In genomic region chr9:93134018-93134739, GRCh38 we compare ENCODE assay signal across 8 cellular contexts. TPM values are rescaled to one million over a fixed set of nuclear protein-coding genes. Genes with fewer than 3 reads are reported as not detected.
A peak's percentile ranks its signal among the peaks of the same experiment; 100 is the strongest.
DNase-seq lines count a peak whose midpoint lies in the region; ATAC-seq and TF ChIP-seq lines count a peak whose summit lies in the region.

NINJ1 (minus strand) TSS chr9:93134251; CDS start chr9:93134217, 34 bp downstream.

- intact Hi-C loops in activated naive CD4-positive, alpha-beta T cell treated with anti-CD3 and anti-CD28 coated beads for 36 hours (cut with micrococcal nuclease), result loop anchor here (1.0 to 5.0 kb wide), 5 partner anchors 12 to 1033 kb away; no protein-coding TSS in a partner anchor
- intact Hi-C loops in ovary (cut with DNase I), result loop anchor here in 2 of 4 donors (5.0 to 10.0 kb wide), 2 partner anchors 37 to 321 kb away; partner anchors contain the start of genes CARD19 (in 1 of the 2), FAM120A (in 1 of the 2) and FAM120AOS (in 1 of the 2)
- intact Hi-C loops in thyroid gland (cut with DNase I), result loop anchor here (10.0 kb wide), 1 partner anchor 321 kb away; the partner anchor contains the start of genes FAM120A and FAM120AOS

- H3K27ac Mint-ChIP-seq in CD8-positive, alpha-beta memory T cell, result peak within 1 kb of the TSS; percentile 94 to 99 (median 98)
- peak within 1 kb of the TSS; percentile 91 for H3K27ac Mint-ChIP-seq in activated naive CD4-positive, alpha-beta T cell treated with anti-CD3 and anti-CD28 coated beads for 36 hours

- H3K4me3 Mint-ChIP-seq in CD8-positive, alpha-beta memory T cell, result peak within 1 kb of the TSS; percentile 88 to 97 (median 90)
- H3K4me3 Mint-ChIP-seq in activated naive CD4-positive, alpha-beta T cell treated with anti-CD3 and anti-CD28 coated beads for 36 hours, result peak within 1 kb of the TSS; percentile 94

- peak within 1 kb of the TSS; percentile 80 for H3K4me3 ChIP-seq in CD8-positive, alpha-beta memory T cell (ENCODE audit: low read length)
- H3K4me3 ChIP-seq in RWPE2 (ENCODE audit: severe bottlenecking) (peak within 1 kb of the TSS; percentile 59), ovary (peak within 1 kb of the TSS; percentile 76), thyroid gland (replicated peaks in 1 of 3) (peak within 1 kb of the TSS; percentile 50 to 97 (median 88))

- H3K36me3 Mint-ChIP-seq in CD8-positive, alpha-beta memory T cell, result peaks cover 0 to 12% (median 0%) of the 10 kb centered on the region in 3 donors
- peaks cover 18% of the 10 kb centered on the region for H3K36me3 Mint-ChIP-seq in activated naive CD4-positive, alpha-beta T cell treated with anti-CD3 and anti-CD28 coated beads for 36 hours (ENCODE audit: low read depth)

- H3K27ac ChIP-seq in CD8-positive, alpha-beta memory T cell (ENCODE audit: low read depth, low read length), result peak within 1 kb of the TSS; percentile 88
- H3K27ac ChIP-seq in RWPE2 (ENCODE audit: poor library complexity, severe bottlenecking) (peak within 1 kb of the TSS; percentile 32), ovary (peak within 1 kb of the TSS; percentile 70 to 96), thyroid gland (peak within 1 kb of the TSS; percentile 93 to 98 (median 96))

- H3K36me3 ChIP-seq in CD8-positive, alpha-beta memory T cell (ENCODE audit: insufficient read depth, low read length), result no peaks in the 10 kb centered on the region
- H3K36me3 ChIP-seq in RWPE2 (ENCODE audit: low read depth) (no peaks in the 10 kb centered on the region), ovary (no peaks in the 10 kb centered on the region), thyroid gland (no peaks in the 10 kb centered on the region)

- H3K27me3 Mint-ChIP-seq in CD8-positive, alpha-beta memory T cell, result peaks cover 0 to 3% of the 10 kb centered on the region in 2 donors
- no peaks in the 10 kb centered on the region for H3K27me3 Mint-ChIP-seq in activated naive CD4-positive, alpha-beta T cell treated with anti-CD3 and anti-CD28 coated beads for 36 hours (ENCODE audit: low read depth)

- no peaks in the 10 kb centered on the region for H3K9me3 ChIP-seq in CD8-positive, alpha-beta memory T cell (ENCODE audit: low read length)
- H3K9me3 ChIP-seq in RWPE2 (ENCODE audit: severe bottlenecking) (no peaks in the 10 kb centered on the region), ovary (no peaks in the 10 kb centered on the region), thyroid gland (no peaks in the 10 kb centered on the region)

- POLR2A ChIA-PET in CD8-positive, alpha-beta memory T cell (lab: Charles Lee), result interaction anchor here (0.6 to 1.6 kb wide), 11 partner anchors 8 to 432 kb away, joined by 3 to 9 read pairs (median 5); partner anchors contain the start of gene CARD19

- TF ChIP-seq EP300 in ovary (IDR thresholded peaks at IDR 0.05), result no peak

- 0 to 1% (median 0%) methylated on average over 18 to 78 of the region's 78 CpGs for whole genome bisulfite sequencing in ovary, 3 donors
- WGBS in thyroid gland, 2 donors, result 1% methylated on average over 20 of the region's 78 CpGs; no CpG with 5 or more reads in 1 of the 2 donors

- TF ChIP-seq CTCF in RWPE2 (IDR thresholded peaks at IDR 0.05; ENCODE audit: poor library complexity, severe bottlenecking) (no peak), ovary (IDR thresholded peaks at IDR 0.05) (peak in 1 of 3 donors; percentile 4), thyroid gland (IDR thresholded peaks at IDR 0.05) (peak in 1 of 6 experiments; percentile 28)

- peaks cover 29 to 55% (median 36%) of the 10 kb centered on the region in 3 donors for H3K4me1 Mint-ChIP-seq in CD8-positive, alpha-beta memory T cell
- H3K4me1 Mint-ChIP-seq in activated naive CD4-positive, alpha-beta T cell treated with anti-CD3 and anti-CD28 coated beads for 36 hours (ENCODE audit: low read depth), result peaks cover 67% of the 10 kb centered on the region

- peak; percentile 69 for ATAC-seq in HG03439 (IDR thresholded peaks at IDR 0.05; ENCODE audit: unreplicated experiment)
- peak; percentile 81 for ATAC-seq in RWPE2 (ENCODE audit: low read depth)

- peak; percentile 81 to 89 (median 87) for DNase-seq in CD8-positive, alpha-beta memory T cell
- DNase-seq in GM19238 (ENCODE audit: insufficient read length, low spot score), result peak; percentile 81
- DNase-seq in RWPE2 (ENCODE audit: low spot score), result peak; percentile 69
- DNase-seq in activated naive CD4-positive, alpha-beta T cell treated with anti-CD3 and anti-CD28 coated beads for 36 hours, result peak; percentile 96
- DNase-seq in glomerular visceral epithelial cell (ENCODE audit: extremely low spot score), result peak; percentile 81
- peak; percentile 73 to 87 (median 82) for DNase-seq in ovary
- DNase-seq in thyroid gland, result peak; percentile 73 to 76

- H3K4me1 ChIP-seq in CD8-positive, alpha-beta memory T cell (ENCODE audit: insufficient read depth, low read length), result peaks cover 52% of the 10 kb centered on the region
- peaks cover 11% of the 10 kb centered on the region for H3K4me1 ChIP-seq in RWPE2 (ENCODE audit: insufficient read depth, poor library complexity, severe bottlenecking)
- peaks cover 31% of the 10 kb centered on the region for H3K4me1 ChIP-seq in ovary (ENCODE audit: insufficient read depth)
- peaks cover 57 to 62% of the 10 kb centered on the region in 2 donors for H3K4me1 ChIP-seq in thyroid gland

- TF ChIP-seq POLR2A in ovary (IDR thresholded peaks at IDR 0.05), result peak; percentile 78
- peak; percentile 85 to 97 for TF ChIP-seq POLR2A in thyroid gland (IDR thresholded peaks at IDR 0.05)

- H3K9me3 Mint-ChIP-seq in CD8-positive, alpha-beta memory T cell, result no peaks in the 10 kb centered on the region
- H3K9me3 Mint-ChIP-seq in activated naive CD4-positive, alpha-beta T cell treated with anti-CD3 and anti-CD28 coated beads for 36 hours, result no peaks in the 10 kb centered on the region

- H3K27me3 ChIP-seq in CD8-positive, alpha-beta memory T cell (ENCODE audit: insufficient read depth, low read length, poor library complexity, severe bottlenecking), result no peaks in the 10 kb centered on the region
- H3K27me3 ChIP-seq in RWPE2 (ENCODE audit: insufficient read depth, poor library complexity, severe bottlenecking) (no peaks in the 10 kb centered on the region), ovary (no peaks in the 10 kb centered on the region), thyroid gland (no peaks in the 10 kb centered on the region)

- CTCF ChIA-PET in CD8-positive, alpha-beta memory T cell (lab: Charles Lee), result interaction anchor here (1.0 to 2.2 kb wide), 8 partner anchors 9 to 433 kb away, joined by 3 to 13 read pairs (median 4); no protein-coding TSS in a partner anchor
- CTCF ChIA-PET in activated naive CD4-positive, alpha-beta T cell treated with anti-CD3 and anti-CD28 coated beads for 36 hours (lab: Charles Lee), result interaction anchor here (0.6 to 2.3 kb wide), 6 partner anchors 11 to 131 kb away, joined by 3 to 7 read pairs (median 3); no protein-coding TSS in a partner anchor

RNA-seq across cellular contexts. Expression of gene NINJ1, which starts in this region (rescaled TPM):
- total RNA-seq in CD8-positive, alpha-beta memory T cell, result 10 to 100 TPM; 59.9 to 62.9 TPM
- polyA plus RNA-seq in CD8-positive, alpha-beta memory T cell, result 103 TPM
- total RNA-seq in activated naive CD4-positive, alpha-beta T cell treated with anti-CD3 and anti-CD28 coated beads for 36 hours, result 10 to 100 TPM; 93.9 to 96.9 TPM
- 10 to 100 TPM; 35.2 to 75.2 (median 40.6) TPM for total RNA-seq in ovary
- polyA plus RNA-seq in ovary, result 10 to 100 TPM in 1 of 2 donors, 1 to 10 TPM in 1; 7.5 to 46.1 TPM
- 100 to 1,000 TPM in 2 of 4 donors, 10 to 100 TPM in 2; 82.9 to 168 (median 121) TPM for total RNA-seq in thyroid gland

Comparison
In these comparisons a context has a peak if more than half of its experiments do, and no peak if none do; other contexts are left out.
1. Peak in every context shown above with its lines: DNase-seq, ATAC-seq, H3K4me3 ChIP-seq and H3K27ac ChIP-seq.
2. H3K27ac ChIP-seq: peak in every context shown above with its lines; median percentile 96 in thyroid gland; 88 in CD8-positive, alpha-beta memory T cell; 83 in ovary; 32 in RWPE2.